In genomic region chr1:72567511-72567910, GRCh38 we compare ENCODE assay signal across 21 cellular contexts.
DNase-seq lines count a peak whose midpoint lies in the region; ATAC-seq and TF ChIP-seq lines count a peak whose summit lies in the region.
"Had no signal": no experiment of that assay in that cellular context is flagged by ENCODE, and none has a peak within 500 bp of the region (broad histone marks: within the 10 kb centered on the region; RNA-seq: fewer than 3 reads in every experiment).

No MANE protein-coding gene starts in this region.

- no peak for TF ChIP-seq CTCF in gastrocnemius medialis (IDR thresholded peaks at IDR 0.05 in 4 of 5, conservative IDR thresholded peaks at IDR 0.05 in 1 of 5)

- peaks cover 0 to 3% of the 10 kb centered on the region in 2 donors for H3K4me1 ChIP-seq in gastrocnemius medialis
- H3K4me1 ChIP-seq: breast epithelium, HAP-1, lower lobe of right lung, Peyer's patch, upper lobe of left lung had no signal

- H3K27me3 ChIP-seq in gastrocnemius medialis = no peaks in the 10 kb centered on the region
- H3K27me3 ChIP-seq: breast epithelium, Peyer's patch, upper lobe of left lung had no signal

- no peak for ATAC-seq in gastrocnemius medialis
- ATAC-seq in GM18868 (IDR thresholded peaks at IDR 0.05; ENCODE audit: unreplicated experiment) = no peak
- ATAC-seq: effector memory CD8-positive, alpha-beta T cell; GM12878; lower lobe of right lung; natural killer cell; psoas muscle had no signal

- intact Hi-C loops in gastrocnemius medialis (cut with DNase I; ENCODE audit: low total_unique reads) = no loop called here

- no peak overlapping the region for H3K27ac ChIP-seq in gastrocnemius medialis
- H3K27ac ChIP-seq: breast epithelium, lower lobe of right lung, Peyer's patch, psoas muscle, upper lobe of left lung had no signal

- no peak overlapping the region for H3K4me3 ChIP-seq in gastrocnemius medialis
- H3K4me3 ChIP-seq: breast epithelium, GM12878, HAP-1, lower lobe of right lung, Peyer's patch, psoas muscle, upper lobe of left lung had no signal

- DNase-seq in NCI-H2196 (lab: John Stamatoyannopoulos, UW; ENCODE audit: unreplicated experiment) (peak; percentile 13), NCI-H2196 treated with DMSO at 0.1 percent for 48 hours (lab: John Stamatoyannopoulos, UW; ENCODE audit: unreplicated experiment) (no peak), NCI-H69 (lab: John Stamatoyannopoulos, UW) (peak; percentile 33), fibroblast of peridontal ligament (ENCODE audit: extremely low read depth) (peak; percentile 66), smooth muscle cell of the brain vasculature (ENCODE audit: low read depth, low spot score) (peak; percentile 3), COLO668 (lab: John Stamatoyannopoulos, UW; ENCODE audit: unreplicated experiment) (no peak), gastrocnemius medialis (no peak)
- DNase-seq: effector memory CD8-positive, alpha-beta T cell; Kasumi-1; lower lobe of right lung; natural killer cell; NCI-H1694 treated with DMSO at 0.1 percent for 48 hours; NCI-H748 treated with DMSO at 0.1 percent for 48 hours; Peyer's patch; psoas muscle; stimulated activated naive CD4-positive, alpha-beta T cell; upper lobe of left lung had no signal

- H3K36me3 ChIP-seq in gastrocnemius medialis = no peaks in the 10 kb centered on the region
- H3K36me3 ChIP-seq: breast epithelium, HAP-1, lower lobe of right lung, Peyer's patch, upper lobe of left lung had no signal

- H3K9me3 ChIP-seq in gastrocnemius medialis = no peaks in the 10 kb centered on the region
- H3K9me3 ChIP-seq: breast epithelium, HAP-1, lower lobe of right lung, Peyer's patch, psoas muscle, upper lobe of left lung had no signal

- TF ChIP-seq POLR2A in gastrocnemius medialis (IDR thresholded peaks at IDR 0.05) = no peak

- in situ Hi-C loops in gastrocnemius medialis (cut with MboI; ENCODE audit: low sequenced_read_pairs in 4 of 4) = no loop called here

Comparison
In these comparisons a context has a peak if more than half of its experiments do, and no peak if none do; other contexts are left out.
1. DNase-seq: peak in NCI-H2196 (single experiment), NCI-H69 (single experiment), fibroblast of peridontal ligament (single experiment) and smooth muscle cell of the brain vasculature (single experiment); none in NCI-H2196 treated with DMSO at 0.1 percent for 48 hours (single experiment), COLO668 (single experiment) and gastrocnemius medialis (0 of 2).